26 cellular contexts compared by ENCODE assay signal in the genomic region with DNA sequence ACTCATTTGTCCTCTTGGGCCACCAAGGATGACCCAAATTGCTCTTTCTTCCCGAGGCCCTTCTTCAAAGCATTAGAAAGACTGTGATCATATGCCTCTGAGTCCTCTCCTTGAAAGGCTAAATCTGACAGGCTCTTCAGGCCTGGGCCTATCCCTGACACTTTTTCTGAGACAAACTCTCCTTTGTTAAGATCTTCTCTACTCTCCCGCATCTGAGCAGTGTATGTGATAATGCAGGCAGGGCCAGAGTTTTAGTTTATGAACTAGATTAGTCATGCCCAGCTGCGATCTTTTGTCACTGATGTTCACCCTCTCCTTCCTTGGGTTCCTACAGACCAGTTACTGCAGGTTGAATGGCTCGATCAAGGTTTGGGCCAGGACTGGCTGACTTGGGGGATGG. TPM values are rescaled to one million over a fixed set of nuclear protein-coding genes. Genes with fewer than 3 reads are reported as not detected.
"Had no signal": no experiment of that assay in that cellular context is flagged by ENCODE, and none has a peak within 500 bp of the region (broad histone marks: within the 10 kb centered on the region; RNA-seq: fewer than 3 reads in every experiment).

No MANE protein-coding gene starts in this region.

- ATAC-seq: activated CD4-positive, CD25-positive, alpha-beta regulatory T cell treated with anti-CD3 and anti-CD28 coated beads, Interleukin-2, amount 50 U/mL, for 24 hours; activated CD8-positive, alpha-beta T cell treated with anti-CD3 and anti-CD28 coated beads for 36 hours had no signal

- H3K4me1 ChIP-seq: breast epithelium, Peyer's patch had no signal

- DNase-seq: activated CD4-positive, alpha-beta T cell treated with anti-CD3 and anti-CD28 coated beads for 4 hours; activated CD8-positive, alpha-beta memory T cell treated with anti-CD3 and anti-CD28 coated beads, Interleukin-2, amount 50 U/mL, for 4 hours; activated CD8-positive, alpha-beta T cell treated with anti-CD3 and anti-CD28 coated beads for 36 hours; activated naive CD4-positive, alpha-beta T cell; aorta; central memory CD4-positive, alpha-beta T cell; KG1; MG63; MV-4-11; NCI-H1092 treated with DMSO at 0.1 percent for 48 hours; NCI-H1417 treated with DMSO at 0.1 percent for 48 hours; NCI-H1694; NCI-H2029; NCI-H2107; NCI-H2171 treated with DMSO at 0.1 percent for 48 hours; NCI-H345; NCI-H510A; NCI-H526 treated with DMSO at 0.1 percent for 48 hours; NCI-H82; NK-92 treated with Interleukin-12 subunit alpha and Interleukin-12 subunit beta, amount 100 ng/mL, for 24 hours; Peyer's patch; Right ventricle myocardium superior had no signal

- H3K27me3 ChIP-seq: breast epithelium, MG63, Peyer's patch, SJSA1 had no signal

- H3K36me3 ChIP-seq: breast epithelium, Peyer's patch, SJSA1 had no signal

- H3K27ac ChIP-seq: breast epithelium, Peyer's patch, RWPE1, SJSA1 had no signal

- H3K9me3 ChIP-seq: breast epithelium, MG63, Peyer's patch, SJSA1 had no signal

- H3K4me3 ChIP-seq: breast epithelium, MG63, Peyer's patch, SJSA1 had no signal

RNA-seq across cellular contexts. Expression of a gene that starts 39.2 kb away (rescaled TPM):
- total RNA-seq: activated CD8-positive, alpha-beta T cell treated with anti-CD3 and anti-CD28 coated beads for 36 hours had no signal

RNA-seq across cellular contexts. Expression of a gene that starts 55.0 kb away (rescaled TPM):
- total RNA-seq: activated CD8-positive, alpha-beta T cell treated with anti-CD3 and anti-CD28 coated beads for 36 hours; breast epithelium; Peyer's patch; Right ventricle myocardium superior; SJSA1 had no signal
- polyA plus RNA-seq: aorta had no signal
